14 cellular contexts compared by ENCODE assay signal in genomic region chr10:22231260-22231659, GRCh38. TPM values are rescaled to one million over a fixed set of nuclear protein-coding genes. Genes with fewer than 3 reads are reported as not detected.
DNase-seq lines count a peak whose midpoint lies in the region; ATAC-seq and TF ChIP-seq lines count a peak whose summit lies in the region.
"Had no signal": no experiment of that assay in that cellular context is flagged by ENCODE, and none has a peak within 500 bp of the region (broad histone marks: within the 10 kb centered on the region; RNA-seq: fewer than 3 reads in every experiment).

No MANE protein-coding gene starts in this region.

- TF ChIP-seq RAD21 in SK-N-SH (IDR thresholded peaks at IDR 0.05; ENCODE audit: low read length), result no peak

- H3K27ac ChIP-seq in SK-N-SH (ENCODE audit: low read depth in 2 of 2, low read length in 1 of 2) (no peak overlapping the region), KMS-11 (no peak overlapping the region), osteoblast (ENCODE audit: low read depth, low read length) (no peak overlapping the region), colonic mucosa (no peak overlapping the region), caudate nucleus (ENCODE audit: low read depth, low read length) (no peak overlapping the region)

- TF ChIP-seq CTCF in SK-N-SH (IDR thresholded peaks at IDR 0.05), result no peak
- no peak for TF ChIP-seq CTCF in KMS-11 (conservative IDR thresholded peaks at IDR 0.05; ENCODE audit: low read depth, low read length)
- TF ChIP-seq CTCF in osteoblast (IDR thresholded peaks at IDR 0.05; ENCODE audit: extremely low read depth, low read depth, low read length), result no peak
- no peak for TF ChIP-seq CTCF in colonic mucosa (IDR thresholded peaks at IDR 0.05)

- peaks cover 20% of the 10 kb centered on the region for H3K4me1 Mint-ChIP-seq in central memory CD8-positive, alpha-beta T cell

- no peak overlapping the region; the same call in 1 of the 2 replicates for H2AFZ ChIP-seq in SK-N-SH (ENCODE audit: low read depth)
- peak overlapping the region; percentile 65 for H2AFZ ChIP-seq in KMS-11 (ENCODE audit: low read depth)
- H2AFZ ChIP-seq in osteoblast (ENCODE audit: low read length), result no peak overlapping the region

- H3K9me3 ChIP-seq in SK-N-SH, result no peaks in the 10 kb centered on the region
- no peaks in the 10 kb centered on the region for H3K9me3 ChIP-seq in osteoblast (ENCODE audit: low read depth, low read length)
- H3K9me3 ChIP-seq in colonic mucosa, result no peaks in the 10 kb centered on the region
- H3K9me3 ChIP-seq: mucosa of descending colon had no signal

- H3K4me3 ChIP-seq in SK-N-SH (ENCODE audit: low read depth in 2 of 2, low read length in 1 of 2) (no peak overlapping the region), KMS-11 (IDR thresholded peaks at IDR 0.05; ENCODE audit: insufficient read depth, low read depth, low read length) (no peak overlapping the region), osteoblast (ENCODE audit: insufficient read depth, low read length) (peak overlapping the region; percentile 76), colonic mucosa (no peak overlapping the region)
- H3K4me3 ChIP-seq: mucosa of descending colon had no signal

- no peak for DNase-seq in SK-N-SH
- DNase-seq in central memory CD8-positive, alpha-beta T cell (ENCODE audit: low spot score in 2 of 2), result no peak
- DNase-seq in osteoblast (ENCODE audit: insufficient read length, low spot score, missing footprints), result no peak
- no peak for DNase-seq in left colon
- no peak for DNase-seq in colonic mucosa
- DNase-seq in caudate nucleus (lab: John Stamatoyannopoulos, UW), result no peak
- DNase-seq: activated CD8-positive, alpha-beta memory T cell treated with anti-CD3 and anti-CD28 coated beads, Interleukin-2, amount 50 U/mL, for 48 hours; cerebellar nuclear complex; mucosa of descending colon; NCI-H2171 treated with DMSO at 0.1 percent for 48 hours; posterior cingulate gyrus had no signal

- WGBS in SK-N-SH (ENCODE audit: low lambda C conversion rate), result 96% methylated on average over 1 of the region's 1 CpG

- H3K79me2 ChIP-seq in SK-N-SH (ENCODE audit: insufficient read depth) (no peaks in the 10 kb centered on the region), KMS-11 (ENCODE audit: insufficient read depth, low read depth) (no peaks in the 10 kb centered on the region), osteoblast (ENCODE audit: insufficient read depth, low read length) (no peaks in the 10 kb centered on the region)

- TF ChIP-seq EP300 in SK-N-SH (IDR thresholded peaks at IDR 0.05; ENCODE audit: borderline replicate concordance in 1 of 2, low read depth in 1 of 2, low read length in 1 of 2), result no peak

- H3K4me2 ChIP-seq in SK-N-SH (peak overlapping the region; percentile 72; the same call in 1 of the 2 replicates), KMS-11 (peak overlapping the region; percentile 55; the same call in 1 of the 2 replicates), osteoblast (ENCODE audit: insufficient read depth, low read length) (peak overlapping the region; percentile 88)

- peak overlapping the region; percentile 82 for H3K4me3 Mint-ChIP-seq in central memory CD8-positive, alpha-beta T cell

- CTCF ChIA-PET in SK-N-SH (lab: Yijun Ruan, JAX), result interaction anchor here (1.4 kb wide), 1 partner anchor 237 kb away, joined by 4 read pairs; no protein-coding TSS in a partner anchor

- H3K27ac Mint-ChIP-seq in central memory CD8-positive, alpha-beta T cell (ENCODE audit: low read depth), result no peak overlapping the region

- ATAC-seq in SK-N-SH treated with all-trans-retinoic acid at 6 μM for 48 hours (no peak), left colon (no peak)
- no peak for ATAC-seq in central memory CD8-positive, alpha-beta T cell (replicated peaks; ENCODE audit: extremely low read depth, poor library complexity, severe bottlenecking)
- ATAC-seq: mucosa of descending colon had no signal

- peaks cover 10% of the 10 kb centered on the region for H3K27me3 Mint-ChIP-seq in central memory CD8-positive, alpha-beta T cell

- intact Hi-C loops in left colon (cut with DNase I, micrococcal nuclease) (no loop called here), colonic mucosa (cut with DNase I) (no loop called here)

- H3K36me3 Mint-ChIP-seq in central memory CD8-positive, alpha-beta T cell (ENCODE audit: insufficient read depth), result peaks cover 18% of the 10 kb centered on the region

- no peaks in the 10 kb centered on the region for H3K9me3 Mint-ChIP-seq in central memory CD8-positive, alpha-beta T cell

- H3K27me3 ChIP-seq in SK-N-SH (ENCODE audit: insufficient read depth) (no peaks in the 10 kb centered on the region), KMS-11 (ENCODE audit: insufficient read depth, low read depth) (no peaks in the 10 kb centered on the region), osteoblast (ENCODE audit: insufficient read depth, low read length) (peaks cover 3% of the 10 kb centered on the region), colonic mucosa (no peaks in the 10 kb centered on the region)

- peaks cover 0 to 4% of the 10 kb centered on the region in 2 experiments; a peak in 2 of 4 replicates for H3K4me1 ChIP-seq in SK-N-SH (ENCODE audit: control insufficient read depth in 1 of 2, insufficient read depth in 2 of 2, low read depth in 1 of 2, low read length in 1 of 2)
- H3K4me1 ChIP-seq in KMS-11 (ENCODE audit: low read depth, poor library complexity, severe bottlenecking), result peaks cover 18% of the 10 kb centered on the region
- peaks cover 9% of the 10 kb centered on the region for H3K4me1 ChIP-seq in osteoblast (ENCODE audit: insufficient read depth, low read length)
- no peaks in the 10 kb centered on the region for H3K4me1 ChIP-seq in colonic mucosa

- no peaks in the 10 kb centered on the region for H3K36me3 ChIP-seq in SK-N-SH (replicated peaks in 1 of 2; ENCODE audit: control insufficient read depth in 1 of 2, insufficient read depth in 2 of 2, low read length in 1 of 2)
- no peaks in the 10 kb centered on the region for H3K36me3 ChIP-seq in KMS-11 (ENCODE audit: insufficient read depth)
- no peaks in the 10 kb centered on the region for H3K36me3 ChIP-seq in osteoblast (ENCODE audit: insufficient read depth, low read length)
- H3K36me3 ChIP-seq in colonic mucosa, result no peaks in the 10 kb centered on the region

- H4K20me1 ChIP-seq in SK-N-SH (ENCODE audit: insufficient read depth), result no peaks in the 10 kb centered on the region
- no peaks in the 10 kb centered on the region for H4K20me1 ChIP-seq in KMS-11 (ENCODE audit: insufficient read depth)
- H4K20me1 ChIP-seq in osteoblast (ENCODE audit: insufficient read depth, low read length), result no peaks in the 10 kb centered on the region

- no peaks in the 10 kb centered on the region for H3K9me2 ChIP-seq in SK-N-SH

- H3K9ac ChIP-seq in SK-N-SH, result no peak overlapping the region
- H3K9ac ChIP-seq in KMS-11, result no peak overlapping the region
- H3K9ac ChIP-seq in colonic mucosa (ENCODE audit: low read depth in 2 of 2, low read length in 2 of 2), result no peak overlapping the region

- H3F3A ChIP-seq in SK-N-SH (replicated peaks; ENCODE audit: insufficient read depth), result peaks cover 13% of the 10 kb centered on the region

- POLR2A ChIA-PET in SK-N-SH (lab: Yijun Ruan, JAX), result interaction anchor here (4.0 kb wide), 1 partner anchor 85 kb away, joined by 38 read pairs; the partner anchor contains the start of gene COMMD3

TF ChIP-seq in SK-N-SH, 30 proteins besides CTCF, POLR2A, EP300 and RAD21:
- TF ChIP-seq USF2 (IDR thresholded peaks at IDR 0.05; ENCODE audit: borderline replicate concordance, low read depth, low read length) (no peak), CHD2 (IDR thresholded peaks at IDR 0.05; ENCODE audit: low read length, partially characterized antibody) (no peak), RCOR1 (IDR thresholded peaks at IDR 0.05; ENCODE audit: low read length) (no peak), FOSL2 (IDR thresholded peaks at IDR 0.05; ENCODE audit: borderline replicate concordance, low read depth) (no peak)

TF ChIP-seq in SK-N-SH treated with all-trans-retinoic acid at 6 μM for 48 hours, 23 proteins besides CTCF, POLR2A, EP300 and RAD21:
- TF ChIP-seq RARB (CRISPR knock-in tag; IDR thresholded peaks at IDR 0.05) (no peak), ZFP30 (CRISPR knock-in tag; IDR thresholded peaks at IDR 0.05) (no peak), BACH2 (CRISPR knock-in tag; IDR thresholded peaks at IDR 0.05; ENCODE audit: borderline replicate concordance) (no peak)

RNA-seq across cellular contexts. Expression of gene EBLN1, which starts 13.4 kb away (rescaled TPM):
- not detected in 2 replicates for polyA plus RNA-seq in SK-N-SH (2012; rRNA removed)
- polyA plus RNA-seq in SK-N-SH (2012; cell fraction: cytosol; rRNA removed), result not detected in 2 replicates
- polyA plus RNA-seq in SK-N-SH (2012; cell fraction: nucleus; rRNA removed), result not detected in 2 replicates
- total RNA-seq in osteoblast (not detected in 2 replicates), left colon (not detected), colonic mucosa (not detected)
- total RNA-seq: mucosa of descending colon; T-helper 1 cell treated with Interleukin-12 subunit alpha and Interleukin-12 subunit beta and Interleukin-4 antibody, amounts not matched to agents 30 ng/mL and 1 ng/mL, for 36 hours had no signal
